21 cellular contexts compared by ENCODE assay signal in the genomic region with DNA sequence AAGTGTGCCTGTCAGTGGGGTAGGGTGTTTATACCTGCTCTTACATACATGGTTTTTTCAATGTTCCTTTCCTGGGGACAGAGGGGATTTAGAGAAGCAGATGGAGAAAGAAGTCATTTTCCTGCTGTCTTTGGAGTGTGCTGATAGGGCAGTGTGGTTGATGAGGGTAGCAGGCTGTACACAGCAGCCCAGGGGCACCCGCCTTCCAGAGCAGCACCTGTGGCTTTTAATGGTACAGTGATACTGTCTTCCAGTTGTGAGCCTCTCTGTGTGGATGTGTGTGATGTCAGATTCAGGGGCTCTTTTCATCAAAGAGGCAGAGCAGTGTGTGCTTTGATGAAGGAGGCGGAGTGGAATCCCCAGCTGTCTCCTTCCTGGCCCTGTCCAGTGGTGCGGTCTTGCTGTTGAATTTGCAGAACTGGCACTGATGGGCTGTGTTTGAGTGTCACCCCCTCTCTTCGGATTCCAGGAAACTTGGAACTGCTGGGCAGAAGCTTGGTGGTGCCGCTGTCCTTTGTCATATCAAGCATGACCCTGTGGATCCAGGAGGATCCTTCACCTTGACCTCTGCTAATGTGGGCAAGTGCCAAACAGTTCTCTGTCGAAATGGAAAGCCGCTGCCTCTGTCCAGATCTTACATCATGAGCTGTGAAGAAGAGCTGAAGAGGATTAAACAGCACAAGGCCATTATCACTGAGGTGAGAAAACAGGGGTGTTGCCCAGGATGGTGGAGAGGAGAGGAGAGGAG.
"Had no signal": no experiment of that assay in that cellular context is flagged by ENCODE, and none has a peak within 500 bp of the region (broad histone marks: within the 10 kb centered on the region; RNA-seq: fewer than 3 reads in every experiment).

No MANE protein-coding gene starts in this region.

- H3K27me3 ChIP-seq: body of pancreas, colonic mucosa, heart left ventricle, neutrophil, ovary, right atrium auricular region, stomach, upper lobe of left lung had no signal

- H3K27ac ChIP-seq: body of pancreas, colonic mucosa, heart left ventricle, neutrophil, ovary, psoas muscle, right atrium auricular region, thoracic aorta, upper lobe of left lung had no signal

- DNase-seq: activated CD4-positive, alpha-beta memory T cell treated with anti-CD3 and anti-CD28 coated beads for 36 hours; activated CD4-positive, alpha-beta T cell treated with anti-CD3 and anti-CD28 coated beads for 48 hours; activated effector memory CD4-positive, alpha-beta T cell treated with Interleukin-2 at 50 U/mL for 16 hours; activated naive CD4-positive, alpha-beta T cell treated with anti-CD3 and anti-CD28 coated beads, Interleukin-2, amount 10 ng/mL, durations not matched to agents 7 days and 5 days; activated T-cell treated with anti-CD3 and anti-CD28 coated beads, Interleukin-2, amount 50 U/mL, for 48 hours; body of pancreas; central memory CD4-positive, alpha-beta T cell; colonic mucosa; endodermal cell; heart left ventricle; islet precursor cell; left colon; ovary; psoas muscle; stimulated activated CD4-positive, alpha-beta T cell treated with anti-CD3 and anti-CD28 coated beads, Interleukin-12 subunit alpha, Interleukin-12 subunit beta, amount 100 ng/mL, for 4 hours; stomach; upper lobe of left lung had no signal

- H3K4me1 ChIP-seq: body of pancreas, colonic mucosa, psoas muscle, right atrium auricular region had no signal

- H3K4me3 ChIP-seq: body of pancreas, colonic mucosa, heart left ventricle, ovary, psoas muscle, right atrium auricular region, stomach, thoracic aorta, upper lobe of left lung had no signal

- ATAC-seq: body of pancreas; heart left ventricle; natural killer cell treated with Interleukin-12 subunit alpha and Interleukin-12 subunit beta and Interleukin-15 and Interleukin-18, amount 100 ng/mL, for 72 hours; psoas muscle had no signal

- H3K36me3 ChIP-seq: ovary had no signal

- H3K9me3 ChIP-seq: body of pancreas, colonic mucosa, heart left ventricle, neutrophil, ovary, psoas muscle, right atrium auricular region, stomach, thoracic aorta, upper lobe of left lung had no signal
